ENCODE assay signal across 23 cellular contexts in genomic region chr15:92631721-92632120, GRCh38. TPM values are rescaled to one million over a fixed set of nuclear protein-coding genes. Genes with fewer than 3 reads are reported as not detected.
DNase-seq lines count a peak whose midpoint lies in the region; FAIRE-seq and TF ChIP-seq lines count a peak whose summit lies in the region.
"Had no signal": no experiment of that assay in that cellular context is flagged by ENCODE, and none has a peak within 500 bp of the region (broad histone marks: within the 10 kb centered on the region; RNA-seq: fewer than 3 reads in every experiment).

No MANE protein-coding gene starts in this region.

- peaks cover 86% of the 10 kb centered on the region for H3K79me2 ChIP-seq in PC-9 (ENCODE audit: low read depth)

- peaks cover 32% of the 10 kb centered on the region; the same call in 1 of the 2 replicates for H3F3A ChIP-seq in PC-9 (ENCODE audit: insufficient read depth, low read depth)

- H3K4me3 ChIP-seq in PC-9 (no peak overlapping the region), small intestine (ENCODE audit: low read depth in 1 of 2, low read length in 2 of 2) (no peak overlapping the region)
- H3K4me3 ChIP-seq: BLaER1 treated with 17β-estradiol and CSF1 and Interleukin-3, amounts not matched to agents 10 nM and 100 nM; colonic mucosa had no signal

- H2AFZ ChIP-seq in PC-9, result no peak overlapping the region

- TF ChIP-seq CTCF in GM12874 (IDR thresholded peaks at IDR 0.05; ENCODE audit: insufficient read depth, low read depth, low read length) (0 out of 2 replicates have a peak, but pooled peaks have one; percentile 6), PC-9 (conservative IDR thresholded peaks at IDR 0.05) (peak; percentile 26; the same call in 1 of the 2 replicates)

- no peaks in the 10 kb centered on the region for H3K9me2 ChIP-seq in PC-9 (ENCODE audit: insufficient read depth)

- no peak for FAIRE-seq in small intestine (lab: Jason Lieb, UNC)
- FAIRE-seq: D721Med had no signal

- POLR2A ChIA-PET in PC-9 (lab: Charles Lee; ENCODE audit: unreplicated experiment), result no interaction called here

- CTCF ChIA-PET in PC-9 (lab: Charles Lee), result no interaction called here

- H3K27me3 ChIP-seq in PC-9 (ENCODE audit: insufficient read depth, low read depth) (no peaks in the 10 kb centered on the region), small intestine (ENCODE audit: control insufficient read depth in 2 of 2, insufficient read depth in 2 of 2, low read length in 2 of 2) (no peaks in the 10 kb centered on the region)
- H3K27me3 ChIP-seq: BLaER1 treated with 17β-estradiol and CSF1 and Interleukin-3, amounts not matched to agents 10 nM and 100 nM; colonic mucosa had no signal

- no peak overlapping the region for H3K4me2 ChIP-seq in PC-9

- BruUV-seq in PC-9 (replicated peaks; lab: Mats Ljungman, UMichigan), result no TSS peak

- H3K36me3 ChIP-seq in PC-9 (ENCODE audit: low read depth), result peaks cover 34% of the 10 kb centered on the region
- no peaks in the 10 kb centered on the region for H3K36me3 ChIP-seq in small intestine (ENCODE audit: control insufficient read depth in 2 of 2, insufficient read depth in 2 of 2, low read length in 2 of 2)
- H3K36me3 ChIP-seq: BLaER1 treated with 17β-estradiol and CSF1 and Interleukin-3, amounts not matched to agents 10 nM and 100 nM; colonic mucosa had no signal

- H3K9me3 ChIP-seq in PC-9 (ENCODE audit: insufficient read depth, low read depth) (no peaks in the 10 kb centered on the region), small intestine (ENCODE audit: control insufficient read depth, low read depth) (no peaks in the 10 kb centered on the region)
- H3K9me3 ChIP-seq: colonic mucosa had no signal

- WGBS in small intestine, 3 donors, result 87 to 88% (median 88%) methylated on average over 11 of the region's 11 CpGs

- peaks cover 11% of the 10 kb centered on the region for H3K4me1 ChIP-seq in PC-9 (replicated peaks; ENCODE audit: insufficient read depth)
- no peaks in the 10 kb centered on the region for H3K4me1 ChIP-seq in small intestine (ENCODE audit: control insufficient read depth in 2 of 2, insufficient read depth in 1 of 2, low read depth in 1 of 2, low read length in 1 of 2)
- H3K4me1 ChIP-seq: colonic mucosa had no signal

- no peaks in the 10 kb centered on the region for H4K20me1 ChIP-seq in PC-9 (ENCODE audit: insufficient read depth)
- H4K20me1 ChIP-seq: BLaER1 treated with 17β-estradiol and CSF1 and Interleukin-3, amounts not matched to agents 10 nM and 100 nM had no signal

- DNase-seq in DMS53 (lab: John Stamatoyannopoulos, UW), result peak; percentile 25
- no peak for DNase-seq in DMS53 treated with DMSO at 0.1 percent for 48 hours (lab: John Stamatoyannopoulos, UW; ENCODE audit: unreplicated experiment)
- DNase-seq in PC-9, result no peak
- DNase-seq in mesenteric fat pad (ENCODE audit: low spot score), result peak; percentile 5
- no peak for DNase-seq in small intestine
- no peak for DNase-seq in iPS-NIHi7 (ENCODE audit: extremely low spot score)
- DNase-seq in NCI-H446 treated with DMSO at 0.1 percent for 48 hours (lab: John Stamatoyannopoulos, UW), result no peak
- DNase-seq: activated CD4-positive, alpha-beta T cell treated with anti-CD3 and anti-CD28 coated beads for 4 hours; activated T-cell treated with anti-CD3 and anti-CD28 coated beads, Interleukin-2, amount 50 U/mL, for 1 hour; colonic mucosa; foreskin melanocyte; GF-D8; hypothalamus; mesendoderm; NCI-H2081 treated with DMSO at 0.1 percent for 48 hours; NCI-H524 treated with DMSO at 0.1 percent for 48 hours; nephron progenitor cell; posterior cingulate gyrus; stimulated activated CD8-positive, alpha-beta memory T cell treated with anti-CD3 and anti-CD28 coated beads, Interleukin-4, amount 100 ng/mL, for 48 hours; substantia nigra had no signal

- no peak overlapping the region for H3K27ac ChIP-seq in PC-9
- no peak overlapping the region for H3K27ac ChIP-seq in small intestine (ENCODE audit: low read depth in 1 of 2, low read length in 1 of 2)
- H3K27ac ChIP-seq: colonic mucosa had no signal

- intact Hi-C loops in PC-9 (cut with micrococcal nuclease; ENCODE audit: unreplicated experiment), result no loop called here

RNA-seq across cellular contexts. Expression of gene FAM174B, which starts 23.9 kb away (rescaled TPM):
- total RNA-seq in PC-9 (2021), result 77.5 and 90.3 TPM in 2 replicates
- total RNA-seq in mesenteric fat pad, result 15.4 TPM
- 1 to 10 TPM; 1.8 to 8.7 (median 2.4) TPM for polyA plus RNA-seq in small intestine

Comparison
In these comparisons a context has a peak if more than half of its experiments do, and no peak if none do; other contexts are left out.
1. DNase-seq: peak in DMS53 (single experiment) and mesenteric fat pad (single experiment); none in DMS53 treated with DMSO at 0.1 percent for 48 hours (single experiment), PC-9 (0 of 2), small intestine (single experiment), iPS-NIHi7 (single experiment) and NCI-H446 treated with DMSO at 0.1 percent for 48 hours (single experiment).